ENCODE assay signal across 19 cellular contexts in genomic region chr4:174999407-174999806, GRCh38.
DNase-seq lines count a peak whose midpoint lies in the region; ATAC-seq and TF ChIP-seq lines count a peak whose summit lies in the region.
"Had no signal": no experiment of that assay in that cellular context is flagged by ENCODE, and none has a peak within 500 bp of the region (broad histone marks: within the 10 kb centered on the region; RNA-seq: fewer than 3 reads in every experiment).

No MANE protein-coding gene starts in this region.

- in situ Hi-C loops in astrocyte of the spinal cord (cut with HindIII; ENCODE audit: low sequenced_read_pairs): no loop called here

- intact Hi-C loops in left cardiac atrium (cut with DNase I): no loop called here

- no peak overlapping the region for H3K4me3 ChIP-seq in astrocyte of the spinal cord (ENCODE audit: low read depth, low read length)
- H3K4me3 ChIP-seq: neural progenitor cell had no signal

- TF ChIP-seq CTCF in astrocyte of the spinal cord (IDR thresholded peaks at IDR 0.05; ENCODE audit: low read depth, low read length): no peak

- no peak for ATAC-seq in GM19463 (IDR thresholded peaks at IDR 0.05; ENCODE audit: unreplicated experiment)
- no peak for ATAC-seq in left cardiac atrium

- peak; percentile 74 for DNase-seq in ELR (ENCODE audit: low read depth)
- peak; percentile 57 for DNase-seq in MV-4-11 (lab: John Stamatoyannopoulos, UW)
- DNase-seq in astrocyte of the spinal cord (ENCODE audit: low read depth, low spot score): peak; percentile 67
- peak; percentile 2 for DNase-seq in renal cortical epithelial cell (ENCODE audit: low read depth)
- no peak for DNase-seq in GM03348 (ENCODE audit: low spot score)
- DNase-seq in left cardiac atrium: no peak
- DNase-seq: activated CD4-positive, alpha-beta T cell treated with anti-CD3 and anti-CD28 coated beads for 48 hours; activated CD8-positive, alpha-beta memory T cell treated with anti-CD3 and anti-CD28 coated beads, Interleukin-2, amount 50 U/mL, for 48 hours; activated naive CD4-positive, alpha-beta T cell; erythroblast; head of caudate nucleus; NCI-H1417; NCI-H2171 treated with DMSO at 0.1 percent for 48 hours; NK-92 treated with Interleukin-12 subunit alpha and Interleukin-12 subunit beta, amount 100 ng/mL, for 24 hours; retina; SIG-M5; stimulated activated CD4-positive, alpha-beta T cell treated with anti-CD3 and anti-CD28 coated beads, Interleukin-1b, Interleukin-23, amount 100 ng/mL, for 48 hours had no signal

Comparison
In these comparisons a context has a peak if more than half of its experiments do, and no peak if none do; other contexts are left out.
1. DNase-seq: peak in ELR (single experiment), MV-4-11 (single experiment), astrocyte of the spinal cord (single experiment) and renal cortical epithelial cell (single experiment); none in GM03348 (single experiment) and left cardiac atrium (single experiment).